Comparison of ENCODE assay signal across 10 cellular contexts in genomic region chr20:33664762-33665144, GRCh38. TPM values are rescaled to one million over a fixed set of nuclear protein-coding genes. Genes with fewer than 3 reads are reported as not detected.
DNase-seq lines count a peak whose midpoint lies in the region; ATAC-seq and TF ChIP-seq lines count a peak whose summit lies in the region.
"Had no signal": no experiment of that assay in that cellular context is flagged by ENCODE, and none has a peak within 500 bp of the region (broad histone marks: within the 10 kb centered on the region; RNA-seq: fewer than 3 reads in every experiment).

No MANE protein-coding gene starts in this region.

- no peaks in the 10 kb centered on the region for H3K9me3 Mint-ChIP-seq in CD8-positive, alpha-beta memory T cell
- H3K9me3 Mint-ChIP-seq in HFFc6 (no peaks in the 10 kb centered on the region), neural crest cell (no peaks in the 10 kb centered on the region)

- peaks cover 34 to 54% (median 37%) of the 10 kb centered on the region in 3 donors for H3K4me1 Mint-ChIP-seq in CD8-positive, alpha-beta memory T cell
- H3K4me1 Mint-ChIP-seq in HFFc6 (ENCODE audit: low read depth), result peaks cover 43% of the 10 kb centered on the region
- H3K4me1 Mint-ChIP-seq in neural crest cell, result peaks cover 50% of the 10 kb centered on the region

- DNase-seq in CD8-positive, alpha-beta memory T cell, result no peak
- DNase-seq in HFFc6 (no peak), ascending aorta (ENCODE audit: low spot score in 2 of 2) (peak in 1 of 2 donors; percentile 59), neural crest cell (ENCODE audit: low read depth, low spot score) (no peak), BE2C (no peak), SW480 (ENCODE audit: low spot score) (no peak), SHP77 treated with DMSO at 0.1 percent for 48 hours (lab: John Stamatoyannopoulos, UW) (no peak)
- DNase-seq: dermis blood vessel endothelial cell, NCI-H774 had no signal

- peak overlapping the region; percentile 89 to 97 (median 94) for H3K27ac Mint-ChIP-seq in CD8-positive, alpha-beta memory T cell
- H3K27ac Mint-ChIP-seq in HFFc6, result peak overlapping the region; percentile 66
- H3K27ac Mint-ChIP-seq in neural crest cell (ENCODE audit: unreplicated experiment), result peak overlapping the region; percentile 67

- H3K27ac ChIP-seq in CD8-positive, alpha-beta memory T cell (ENCODE audit: low read depth, low read length), result peak overlapping the region; percentile 89
- H3K27ac ChIP-seq in ascending aorta, result peak overlapping the region; percentile 96

- no peak for ATAC-seq in GM19397 (IDR thresholded peaks at IDR 0.05; ENCODE audit: unreplicated experiment)

- no peaks in the 10 kb centered on the region for H3K27me3 ChIP-seq in CD8-positive, alpha-beta memory T cell (ENCODE audit: insufficient read depth, low read length, poor library complexity, severe bottlenecking)
- H3K27me3 ChIP-seq in ascending aorta (no peaks in the 10 kb centered on the region), BE2C (no peaks in the 10 kb centered on the region)

- peaks cover 33% of the 10 kb centered on the region for H3K4me1 ChIP-seq in CD8-positive, alpha-beta memory T cell (ENCODE audit: insufficient read depth, low read length)
- H3K4me1 ChIP-seq in ascending aorta, result peaks cover 9 to 26% of the 10 kb centered on the region in 2 donors
- H3K4me1 ChIP-seq in BE2C, result peaks cover 5% of the 10 kb centered on the region

- intact Hi-C loops in ascending aorta (cut with DNase I), result loop anchor here (5.0 kb wide), 3 partner anchors 207 to 328 kb away; partner anchors contain the start of genes RALY and SNTA1

- H3K9me3 ChIP-seq in CD8-positive, alpha-beta memory T cell (ENCODE audit: low read length), result no peaks in the 10 kb centered on the region
- H3K9me3 ChIP-seq in ascending aorta, result no peaks in the 10 kb centered on the region
- no peaks in the 10 kb centered on the region for H3K9me3 ChIP-seq in BE2C

- CTCF ChIA-PET in CD8-positive, alpha-beta memory T cell (lab: Charles Lee), result interaction anchor here (0.7 to 7.2 kb wide), 9 partner anchors 12 to 222 kb away, joined by 3 to 87 read pairs (median 5); partner anchors contain the start of genes CBFA2T2 and SNTA1

- POLR2A ChIA-PET in CD8-positive, alpha-beta memory T cell (lab: Charles Lee), result interaction anchor here (1.1 to 2.8 kb wide), 3 partner anchors 175 to 448 kb away, joined by 3 to 16 read pairs (median 7); partner anchors contain the start of genes CBFA2T2, EIF2S2 and SNTA1

- no peaks in the 10 kb centered on the region for H3K27me3 Mint-ChIP-seq in CD8-positive, alpha-beta memory T cell
- peaks cover 2% of the 10 kb centered on the region for H3K27me3 Mint-ChIP-seq in HFFc6 (ENCODE audit: insufficient read depth)
- H3K27me3 Mint-ChIP-seq in neural crest cell (ENCODE audit: low read depth), result peaks cover 14% of the 10 kb centered on the region

- peak overlapping the region; percentile 81 to 93 (median 85) for H3K4me3 Mint-ChIP-seq in CD8-positive, alpha-beta memory T cell
- H3K4me3 Mint-ChIP-seq in HFFc6 (peak overlapping the region; percentile 85), neural crest cell (peak overlapping the region; percentile 84)

- no peak overlapping the region for H3K4me3 ChIP-seq in CD8-positive, alpha-beta memory T cell (ENCODE audit: low read length)
- no peak overlapping the region for H3K4me3 ChIP-seq in ascending aorta
- H3K4me3 ChIP-seq in BE2C (ENCODE audit: low read depth, low read length), result no peak overlapping the region

- peaks cover 0 to 5% (median 0%) of the 10 kb centered on the region in 3 donors for H3K36me3 Mint-ChIP-seq in CD8-positive, alpha-beta memory T cell
- H3K36me3 Mint-ChIP-seq in HFFc6 (ENCODE audit: low read depth) (no peaks in the 10 kb centered on the region), neural crest cell (ENCODE audit: low read depth) (peaks cover 11% of the 10 kb centered on the region)

- TF ChIP-seq CTCF in HFFc6 (IDR thresholded peaks at IDR 0.05) (no peak), ascending aorta (IDR thresholded peaks at IDR 0.05) (no peak), neural crest cell (conservative IDR thresholded peaks at IDR 0.05) (no peak), BE2C (IDR thresholded peaks at IDR 0.05; ENCODE audit: low read depth, low read length) (no peak)

- H3K36me3 ChIP-seq in CD8-positive, alpha-beta memory T cell (ENCODE audit: insufficient read depth, low read length), result no peaks in the 10 kb centered on the region
- H3K36me3 ChIP-seq in ascending aorta, result peaks cover 4 to 6% of the 10 kb centered on the region in 2 donors
- H3K36me3 ChIP-seq in BE2C, result peaks cover 10% of the 10 kb centered on the region

RNA-seq across cellular contexts. Expression of gene ACTL10, which starts 2.0 kb away (rescaled TPM):
- total RNA-seq in CD8-positive, alpha-beta memory T cell, result 1 to 10 TPM; 3.8 to 4.6 TPM
- 6.6 TPM for polyA plus RNA-seq in CD8-positive, alpha-beta memory T cell
- 1 to 10 TPM; 1.6 to 2.3 (median 1.8) TPM for total RNA-seq in HFFc6 (2021; fragmentation: NEBNext Ultra II Directional; extraction: Animal tissue kit (Norgen Biotek cat#: 25700))
- total RNA-seq in ascending aorta (26.3 TPM), neural crest cell (0.75 TPM in 2 replicates)
- 4.3 TPM for polyA plus RNA-seq in BE2C (2012; ENCODE audit: insufficient read depth, insufficient read length, low read depth)

RNA-seq across cellular contexts. Expression of gene C20orf144, which starts 2.6 kb away (rescaled TPM):
- under 1 TPM; 0.16 to 0.24 TPM for total RNA-seq in CD8-positive, alpha-beta memory T cell
- polyA plus RNA-seq in CD8-positive, alpha-beta memory T cell, result not detected
- under 1 TPM in 5 of 6 experiments, not detected in 1; 0.10 to 0.31 (median 0.23) TPM for total RNA-seq in HFFc6 (2021; fragmentation: NEBNext Ultra II Directional; extraction: Animal tissue kit (Norgen Biotek cat#: 25700))
- total RNA-seq in ascending aorta, result not detected
- total RNA-seq in neural crest cell, result 0.44 and 0.82 TPM in 2 replicates
- polyA plus RNA-seq in BE2C (2012; ENCODE audit: insufficient read depth, insufficient read length, low read depth), result 0.57 TPM
- total RNA-seq: dermis blood vessel endothelial cell had no signal

RNA-seq across cellular contexts. Expression of gene NECAB3, which starts 9.5 kb away (rescaled TPM):
- total RNA-seq in CD8-positive, alpha-beta memory T cell, result 10 to 100 TPM; 19.0 to 20.6 TPM
- 2.7 TPM for polyA plus RNA-seq in CD8-positive, alpha-beta memory T cell
- 10 to 100 TPM; 24.9 to 30.0 (median 27.0) TPM for total RNA-seq in HFFc6 (2021; fragmentation: NEBNext Ultra II Directional; extraction: Animal tissue kit (Norgen Biotek cat#: 25700))
- 21.3 TPM for total RNA-seq in ascending aorta
- 56.0 and 63.3 TPM in 2 replicates for total RNA-seq in neural crest cell
- polyA plus RNA-seq in BE2C (2012; ENCODE audit: insufficient read depth, insufficient read length, low read depth), result 39.5 TPM

RNA-seq across cellular contexts. Expression of gene E2F1, which starts 21.4 kb away (rescaled TPM):
- 10 to 100 TPM; 68.8 to 72.3 TPM for total RNA-seq in CD8-positive, alpha-beta memory T cell
- 0.52 TPM for polyA plus RNA-seq in CD8-positive, alpha-beta memory T cell
- total RNA-seq in HFFc6 (2021; fragmentation: NEBNext Ultra II Directional; extraction: Animal tissue kit (Norgen Biotek cat#: 25700)), result 10 to 100 TPM; 11.3 to 21.7 (median 20.2) TPM
- total RNA-seq in ascending aorta, result 0.53 TPM
- 84.8 and 94.9 TPM in 2 replicates for total RNA-seq in neural crest cell
- polyA plus RNA-seq in BE2C (2012; ENCODE audit: insufficient read depth, insufficient read length, low read depth), result 18.2 TPM

RNA-seq across cellular contexts. Expression of gene PXMP4, which starts 55.4 kb away (rescaled TPM):
- 1 to 10 TPM; 8.4 to 9.1 TPM for total RNA-seq in CD8-positive, alpha-beta memory T cell
- polyA plus RNA-seq in CD8-positive, alpha-beta memory T cell, result 23.6 TPM
- total RNA-seq in HFFc6 (2021; fragmentation: NEBNext Ultra II Directional; extraction: Animal tissue kit (Norgen Biotek cat#: 25700)), result 10 to 100 TPM in 4 of 6 experiments, 1 to 10 TPM in 2; 8.3 to 14.4 (median 11.4) TPM
- total RNA-seq in ascending aorta, result 38.0 TPM
- 5.2 and 5.6 TPM in 2 replicates for total RNA-seq in neural crest cell
- polyA plus RNA-seq in BE2C (2012; ENCODE audit: insufficient read depth, insufficient read length, low read depth), result 12.9 TPM
